ENCODE assay signal across 1 cellular context in genomic region chr11:8959546-8960166, GRCh38.
TF ChIP-seq lines count a peak whose summit lies in the region.

No MANE protein-coding gene starts in this region.

TF ChIP-seq in GM23338, 12 proteins besides CTCF, POLR2A, EP300 and RAD21:
- TF ChIP-seq ZNF331 (CRISPR knock-in tag; IDR thresholded peaks at IDR 0.05; ENCODE audit: low read depth) (no peak), ETS1 (IDR thresholded peaks at IDR 0.05) (no peak), POLR2AphosphoS5 (IDR thresholded peaks at IDR 0.05; ENCODE audit: low read depth) (no peak), EZH2phosphoT487 (IDR thresholded peaks at IDR 0.05; ENCODE audit: unreplicated experiment) (no peak), STAT1 (IDR thresholded peaks at IDR 0.05; ENCODE audit: unreplicated experiment) (no peak), ZNF462 (CRISPR knock-in tag; IDR thresholded peaks at IDR 0.05) (no peak), ZNF114 (CRISPR knock-in tag; IDR thresholded peaks at IDR 0.05) (no peak), REST (IDR thresholded peaks at IDR 0.05; ENCODE audit: unreplicated experiment) (no peak)
TF ChIP-seq in GM23338: peak in this region for 0.
